8 cellular contexts compared by ENCODE assay signal in the genomic region with DNA sequence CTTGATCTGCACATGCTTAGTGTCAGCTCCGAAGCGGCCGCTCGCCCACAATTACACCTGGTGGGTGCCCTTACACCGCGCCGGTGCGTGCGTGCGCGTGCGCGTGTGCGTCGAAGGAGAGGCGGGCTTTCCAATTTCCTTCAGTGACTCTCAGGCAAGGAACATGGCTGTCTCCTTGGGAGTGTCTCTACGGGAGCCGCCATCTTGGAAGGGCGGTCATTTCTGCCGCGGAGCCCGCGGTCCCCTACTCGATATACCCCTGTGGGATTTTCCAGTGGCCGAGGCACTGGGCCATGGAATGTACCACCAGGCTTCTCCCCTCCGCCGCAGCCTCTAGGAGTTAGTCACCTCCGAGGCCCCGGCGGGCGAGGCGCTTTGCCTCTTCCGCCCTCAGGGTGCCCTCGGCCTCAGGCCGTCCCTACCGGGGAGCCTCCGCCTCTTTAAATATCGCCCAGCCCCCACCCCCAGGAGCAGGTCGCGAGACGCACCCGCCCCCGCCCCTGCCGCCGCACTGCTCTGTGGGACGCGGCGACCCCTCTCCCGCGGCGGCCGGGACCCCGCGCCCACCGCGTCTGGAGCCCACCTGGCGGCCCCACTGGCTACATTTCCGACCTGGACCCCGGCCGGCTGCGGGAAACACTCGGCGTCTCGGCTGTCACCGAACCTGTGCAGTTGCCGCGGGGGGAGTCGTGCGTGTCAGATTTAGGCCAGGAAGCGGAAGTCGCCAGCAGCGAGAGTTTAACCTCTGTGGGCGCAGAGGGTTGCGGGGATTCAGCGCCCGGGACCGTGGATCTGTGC. TPM values are rescaled to one million over a fixed set of nuclear protein-coding genes. Genes with fewer than 3 reads are reported as not detected.
DNase-seq lines count a peak whose midpoint lies in the region; ATAC-seq and TF ChIP-seq lines count a peak whose summit lies in the region.

A gene (minus strand): TSS at position 711 of the 798 bp plus-strand sequence. CDS start 15,741 bp downstream, outside the sequence.

- intact Hi-C loops in PC-3 (cut with micrococcal nuclease): loop anchor here (5.0 kb wide), 3 partner anchors 40 to 290 kb away; a partner anchor contains a TSS

- H3K36me3 ChIP-seq in PC-3 (ENCODE audit: low read depth, low read length) (no peaks in the 10 kb centered on the region), muscle layer of duodenum (ENCODE audit: control insufficient read depth in 1 of 2, insufficient read depth in 2 of 2, low read length in 2 of 2) (no peaks in the 10 kb centered on the region)

- peak within 1 kb of the TSS; percentile 92 for H3K4me3 ChIP-seq in PC-3 (ENCODE audit: low read length)
- peak within 1 kb of the TSS; percentile 66 to 74 for H3K4me3 ChIP-seq in muscle layer of duodenum (ENCODE audit: low read depth in 1 of 2, low read length in 2 of 2)

- H3K9me2 ChIP-seq in PC-3 (replicated peaks; ENCODE audit: low read length): no peaks in the 10 kb centered on the region

- in situ Hi-C loops in KBM-7 (cut with MboI; ENCODE audit: low pct_unique_long_range_greater_than_20kb, low sequenced_read_pairs): no loop called here

- DNase-seq in DMS153 treated with DMSO at 0.1 percent for 48 hours (lab: John Stamatoyannopoulos, UW; ENCODE audit: unreplicated experiment) (peak; percentile 19), KBM-7 (peak; percentile 94), PC-3 (peak; percentile 90)
- DNase-seq in activated T-cell treated with anti-CD3 and anti-CD28 coated beads, Interleukin-2, amount 50 U/mL, for 24 hours: peak; percentile 82
- peak; percentile 55 for DNase-seq in stimulated activated CD8-positive, alpha-beta memory T cell treated with anti-CD3 and anti-CD28 coated beads, Interleukin-7, amount 100 ng/mL, for 24 hours (ENCODE audit: low read depth)

- H3K4me1 Mint-ChIP-seq in activated T-cell treated with anti-CD3 and anti-CD28 coated beads, Interleukin-2, amount 50 U/mL, for 24 hours (ENCODE audit: low read depth): peaks cover 35% of the 10 kb centered on the region

- H3K4me3 Mint-ChIP-seq in activated T-cell treated with anti-CD3 and anti-CD28 coated beads, Interleukin-2, amount 50 U/mL, for 24 hours: peak within 1 kb of the TSS; percentile 80

- peak within 1 kb of the TSS; percentile 98 for H3K4me2 ChIP-seq in PC-3 (ENCODE audit: low read length)

- H2AFZ ChIP-seq in PC-3 (ENCODE audit: low read length): peak within 1 kb of the TSS; percentile 75

- H3K79me2 ChIP-seq in PC-3 (ENCODE audit: low read length): peaks cover 80% of the 10 kb centered on the region

- POLR2A ChIA-PET in PC-3 (lab: Charles Lee; ENCODE audit: unreplicated experiment): no interaction called here

- peaks cover 11% of the 10 kb centered on the region for H3K27me3 Mint-ChIP-seq in activated T-cell treated with anti-CD3 and anti-CD28 coated beads, Interleukin-2, amount 50 U/mL, for 24 hours

- H3K9ac ChIP-seq in PC-3 (ENCODE audit: low read length): peak within 1 kb of the TSS; percentile 93

- peaks cover 25% of the 10 kb centered on the region for H3K4me1 ChIP-seq in PC-3 (ENCODE audit: insufficient read depth, low read length)
- peaks cover 0 to 12% of the 10 kb centered on the region in 2 donors for H3K4me1 ChIP-seq in muscle layer of duodenum (ENCODE audit: control insufficient read depth in 1 of 2, insufficient read depth in 2 of 2, low read length in 2 of 2)

- no peaks in the 10 kb centered on the region for H3K27me3 ChIP-seq in PC-3 (ENCODE audit: low read length)
- no peaks in the 10 kb centered on the region for H3K27me3 ChIP-seq in muscle layer of duodenum (ENCODE audit: low read depth, low read length)

- H3K27ac ChIP-seq in PC-3 (ENCODE audit: low read length) (peak within 1 kb of the TSS; percentile 86), muscle layer of duodenum (ENCODE audit: low read length) (peak within 1 kb of the TSS; percentile 88)

- peak within 1 kb of the TSS; percentile 85 for H3K27ac Mint-ChIP-seq in activated T-cell treated with anti-CD3 and anti-CD28 coated beads, Interleukin-2, amount 50 U/mL, for 24 hours

- H3K36me3 Mint-ChIP-seq in activated T-cell treated with anti-CD3 and anti-CD28 coated beads, Interleukin-2, amount 50 U/mL, for 24 hours (ENCODE audit: low read depth): peaks cover 16% of the 10 kb centered on the region

- H3F3A ChIP-seq in PC-3 (ENCODE audit: low read length, unreplicated experiment): no peaks in the 10 kb centered on the region

- CTCF ChIA-PET in PC-3 (lab: Charles Lee): no interaction called here

- H3K9me3 Mint-ChIP-seq in activated T-cell treated with anti-CD3 and anti-CD28 coated beads, Interleukin-2, amount 50 U/mL, for 24 hours: no peaks in the 10 kb centered on the region

- ATAC-seq in GM21723 (IDR thresholded peaks at IDR 0.05; ENCODE audit: unreplicated experiment): peak; percentile 88
- ATAC-seq in PC-3: peak; percentile 92
- ATAC-seq in esophagus mucosa: peak; percentile 97

- no peaks in the 10 kb centered on the region for H4K20me1 ChIP-seq in PC-3 (ENCODE audit: low read length)

- H3K9me3 ChIP-seq in PC-3 (ENCODE audit: low read length) (no peaks in the 10 kb centered on the region), muscle layer of duodenum (ENCODE audit: control insufficient read depth in 1 of 2, low read length in 2 of 2) (no peaks in the 10 kb centered on the region)

- no peak for TF ChIP-seq CTCF in PC-3 (conservative IDR thresholded peaks at IDR 0.05; ENCODE audit: low read depth, low read length)

- TSS peak; percentile 41 for BruUV-seq in PC-3 (replicated peaks; lab: Mats Ljungman, UMichigan)

RNA-seq across cellular contexts. Expression of the gene that starts here (rescaled TPM):
- 11.1 and 11.3 TPM in 2 replicates for total RNA-seq in PC-3 (2014; rRNA removed)
- total RNA-seq in esophagus mucosa: 4.2 TPM

Comparison
In these comparisons a context has a peak if more than half of its experiments do, and no peak if none do; other contexts are left out.
1. Peak in every context shown above with its lines: DNase-seq, ATAC-seq, H3K4me3 ChIP-seq and H3K27ac ChIP-seq.
2. DNase-seq: peak in every context shown above with its lines; median percentile 94 in KBM-7; 90 in PC-3; 82 in activated T-cell treated with anti-CD3 and anti-CD28 coated beads, Interleukin-2, amount 50 U/mL, for 24 hours; 55 in stimulated activated CD8-positive, alpha-beta memory T cell treated with anti-CD3 and anti-CD28 coated beads, Interleukin-7, amount 100 ng/mL, for 24 hours; 19 in DMS153 treated with DMSO at 0.1 percent for 48 hours.